In genomic region chr17:4720787-4721186, GRCh38 we compare ENCODE assay signal across 16 cellular contexts. TPM values are rescaled to one million over a fixed set of nuclear protein-coding genes. Genes with fewer than 3 reads are reported as not detected.
A peak's percentile ranks its signal among the peaks of the same experiment; 100 is the strongest.
DNase-seq lines count a peak whose midpoint lies in the region; ATAC-seq, FAIRE-seq and TF ChIP-seq lines count a peak whose summit lies in the region.
"Had no signal": no experiment of that assay in that cellular context is flagged by ENCODE, and none has a peak within 500 bp of the region (broad histone marks: within the 10 kb centered on the region; RNA-seq: fewer than 3 reads in every experiment).

No MANE protein-coding gene starts in this region.

- H3F3A ChIP-seq in MM.1S (ENCODE audit: insufficient read depth, low read length), result peaks cover 8% of the 10 kb centered on the region; the same call in 1 of the 2 replicates

- H3K79me2 ChIP-seq in MM.1S (ENCODE audit: low read length) (no peaks in the 10 kb centered on the region), K562 (ENCODE audit: control insufficient read depth, insufficient read depth, low read length) (no peaks in the 10 kb centered on the region)

- TF ChIP-seq CTCF in MM.1S (IDR thresholded peaks at IDR 0.05; ENCODE audit: low read length), result no peak
- no peak for TF ChIP-seq CTCF in K562 (IDR thresholded peaks at IDR 0.05 in 2 of 3, conservative IDR thresholded peaks at IDR 0.05 in 1 of 3; ENCODE audit: insufficient read depth in 2 of 3, low read depth in 1 of 3, low read length in 3 of 3)
- TF ChIP-seq CTCF in neutrophil (IDR thresholded peaks at IDR 0.05), result no peak
- no peak for TF ChIP-seq CTCF in GM10248 (IDR thresholded peaks at IDR 0.05; ENCODE audit: control extremely low read depth, extremely low read depth, low read depth, missing control alignments)

- H2AFZ ChIP-seq in MM.1S (ENCODE audit: low read length), result no peak overlapping the region
- H2AFZ ChIP-seq in K562 (ENCODE audit: low read depth, low read length), result no peak overlapping the region

- H3K9me3 Mint-ChIP-seq in CD8-positive, alpha-beta memory T cell, result no peaks in the 10 kb centered on the region

- H3K4me3 ChIP-seq in CD8-positive, alpha-beta memory T cell (ENCODE audit: low read length), result no peak overlapping the region
- H3K4me3 ChIP-seq in MM.1S (ENCODE audit: low read length) (no peak overlapping the region), K562 (no peak overlapping the region), neutrophil (ENCODE audit: low read depth in 1 of 2, low read length in 1 of 2) (no peak overlapping the region)
- H3K4me3 ChIP-seq: BLaER1 treated with 17β-estradiol and CSF1 and Interleukin-3, amounts not matched to agents 10 nM and 100 nM; esophagus muscularis mucosa; suprapubic skin had no signal

- peaks cover 0 to 2% of the 10 kb centered on the region in 2 donors for H3K27me3 Mint-ChIP-seq in CD8-positive, alpha-beta memory T cell

- TF ChIP-seq POLR2A in K562 (conservative IDR thresholded peaks at IDR 0.05), result no peak

- peaks cover 40% of the 10 kb centered on the region for H3K36me3 ChIP-seq in CD8-positive, alpha-beta memory T cell (ENCODE audit: insufficient read depth, low read length)
- H3K36me3 ChIP-seq in MM.1S (replicated peaks; ENCODE audit: insufficient read depth, low read length) (no peaks in the 10 kb centered on the region), K562 (ENCODE audit: control insufficient read depth, insufficient read depth, low read length) (no peaks in the 10 kb centered on the region), neutrophil (peaks cover 63% of the 10 kb centered on the region)

- WGBS in K562 (ENCODE audit: insufficient coverage, low coverage, missing lambda C conversion rate), result 80% methylated on average over 6 of the region's 7 CpGs

- intact Hi-C loops in K562 (cut with micrococcal nuclease), result no loop called here

- BruUV-seq in K562 (replicated peaks; lab: Mats Ljungman, UMichigan), result no TSS peak

- in situ Hi-C loops in K562 (cut with MboI), result no loop called here

- H3K9me3 ChIP-seq in CD8-positive, alpha-beta memory T cell (ENCODE audit: low read length), result no peaks in the 10 kb centered on the region
- H3K9me3 ChIP-seq in MM.1S (replicated peaks; ENCODE audit: insufficient read depth, low read length) (no peaks in the 10 kb centered on the region), K562 (replicated peaks; ENCODE audit: control insufficient read depth, insufficient read depth, low read depth, low read length) (no peaks in the 10 kb centered on the region), neutrophil (no peaks in the 10 kb centered on the region)
- H3K9me3 ChIP-seq: esophagus muscularis mucosa, suprapubic skin had no signal

- H4K20me1 ChIP-seq in MM.1S (ENCODE audit: insufficient read depth, low read length), result no peaks in the 10 kb centered on the region
- H4K20me1 ChIP-seq in K562 (replicated peaks; ENCODE audit: control insufficient read depth, insufficient read depth, low read length), result 0 out of 2 replicates have a peak, but pooled peaks cover 3% of the 10 kb centered on the region

- FAIRE-seq in K562 (lab: Jason Lieb, UNC), result no peak
- FAIRE-seq: keratinocyte had no signal

- no peak for TF ChIP-seq EP300 in K562 (IDR thresholded peaks at IDR 0.05; ENCODE audit: low read length)

- no peak overlapping the region for H3K27ac ChIP-seq in CD8-positive, alpha-beta memory T cell (ENCODE audit: low read depth, low read length)
- H3K27ac ChIP-seq in MM.1S (ENCODE audit: low read length) (peak overlapping the region; percentile 75; the same call in 1 of the 2 replicates), K562 (ENCODE audit: extremely low read depth, low read depth, low read length) (no peak overlapping the region), neutrophil (peak overlapping the region; percentile 100)
- H3K27ac ChIP-seq: esophagus muscularis mucosa, KMS-11, suprapubic skin had no signal

- CTCF ChIA-PET in CD8-positive, alpha-beta memory T cell (lab: Charles Lee), result no interaction called here
- CTCF ChIA-PET in K562 (lab: Yijun Ruan, JAX; ENCODE audit: low intra/inter-chr PET ratio) (no interaction called here), GM10248 (lab: Yijun Ruan, JAX) (interaction anchor here (0.8 to 1.1 kb wide), 2 partner anchors 8 to 154 kb away, joined by 3 read pairs; no protein-coding TSS in a partner anchor)

- H3K9me1 ChIP-seq in K562 (ENCODE audit: control insufficient read depth, insufficient read depth, low read length), result no peaks in the 10 kb centered on the region

- H3K4me2 ChIP-seq in MM.1S (ENCODE audit: low read depth, low read length), result no peak overlapping the region
- 0 out of 2 replicates have a peak overlapping the region, but pooled peaks have one; percentile 37 for H3K4me2 ChIP-seq in K562 (ENCODE audit: insufficient read depth, low read length)
- H3K4me2 ChIP-seq: KMS-11 had no signal

- peaks cover 5% of the 10 kb centered on the region for H3K4me1 ChIP-seq in CD8-positive, alpha-beta memory T cell (ENCODE audit: insufficient read depth, low read length)
- H3K4me1 ChIP-seq in MM.1S (ENCODE audit: low read length) (peaks cover 13% of the 10 kb centered on the region), K562 (replicated peaks in 1 of 2; ENCODE audit: control insufficient read depth in 2 of 2, insufficient read depth in 2 of 2, low read length in 2 of 2) (peaks cover 11 to 13% of the 10 kb centered on the region in 2 experiments), neutrophil (ENCODE audit: control insufficient read depth in 1 of 2, insufficient read depth in 1 of 2, low read depth in 1 of 2, low read length in 1 of 2) (peaks cover 62 to 72% of the 10 kb centered on the region in 2 experiments)
- H3K4me1 ChIP-seq: suprapubic skin had no signal

- TF ChIP-seq RAD21 in K562 (CRISPR knock-in tag; conservative IDR thresholded peaks at IDR 0.05 in 1 of 2, IDR thresholded peaks at IDR 0.05 in 1 of 2), result no peak

- H3K4me3 Mint-ChIP-seq in CD8-positive, alpha-beta memory T cell, result no peak overlapping the region

- no peak for ATAC-seq in K562

- H3K27me3 ChIP-seq in CD8-positive, alpha-beta memory T cell (ENCODE audit: insufficient read depth, low read length, poor library complexity, severe bottlenecking), result no peaks in the 10 kb centered on the region
- H3K27me3 ChIP-seq in MM.1S (replicated peaks; ENCODE audit: insufficient read depth, low read length), result no peaks in the 10 kb centered on the region
- no peaks in the 10 kb centered on the region for H3K27me3 ChIP-seq in K562 (ENCODE audit: control insufficient read depth in 2 of 2, insufficient read depth in 2 of 2, low read length in 2 of 2)
- H3K27me3 ChIP-seq in neutrophil, result no peaks in the 10 kb centered on the region
- H3K27me3 ChIP-seq: BLaER1 treated with 17β-estradiol and CSF1 and Interleukin-3, amounts not matched to agents 10 nM and 100 nM; esophagus muscularis mucosa; suprapubic skin had no signal

- H3K9me2 ChIP-seq in MM.1S (replicated peaks; ENCODE audit: insufficient read depth, low read length), result no peaks in the 10 kb centered on the region

- H3K4me1 Mint-ChIP-seq in CD8-positive, alpha-beta memory T cell, result peaks cover 15 to 55% (median 19%) of the 10 kb centered on the region in 3 donors

- POLR2A ChIA-PET in CD8-positive, alpha-beta memory T cell (lab: Charles Lee), result no interaction called here
- POLR2A ChIA-PET in K562 (lab: Yijun Ruan, JAX), result interaction anchor here (0.6 kb wide), 1 partner anchor 16 kb away, joined by 3 read pairs; no protein-coding TSS in a partner anchor
- POLR2A ChIA-PET in GM10248 (lab: Yijun Ruan, JAX), result no interaction called here

- H3K36me3 Mint-ChIP-seq in CD8-positive, alpha-beta memory T cell, result peaks cover 4 to 60% (median 8%) of the 10 kb centered on the region in 3 donors

- DNase-seq in CD8-positive, alpha-beta memory T cell, result no peak
- no peak for DNase-seq in MM.1S
- no peak for DNase-seq in K562 (ENCODE audit: extremely low read depth in 1 of 4, low spot score in 3 of 4)
- DNase-seq in GM10248 (ENCODE audit: extremely low spot score), result no peak
- DNase-seq in NCI-H748 treated with DMSO at 0.1 percent for 48 hours (lab: John Stamatoyannopoulos, UW), result no peak
- DNase-seq in amniotic stem cell (lab: John Stamatoyannopoulos, UW), result no peak
- DNase-seq: activated CD4-positive, alpha-beta T cell treated with anti-CD3 and anti-CD28 coated beads, Interleukin-2, amount 50 U/mL, for 1 hour; dermis blood vessel endothelial cell; glutamatergic neuron; NCI-H1105 had no signal

- H3K9ac ChIP-seq in MM.1S (ENCODE audit: low read length) (no peak overlapping the region), K562 (ENCODE audit: insufficient read depth in 1 of 2, low read depth in 2 of 2, low read length in 2 of 2) (no peak overlapping the region)
- H3K9ac ChIP-seq: KMS-11 had no signal

- H3K27ac Mint-ChIP-seq in CD8-positive, alpha-beta memory T cell, result peak overlapping the region in 7 of 8 donors; percentile 13 to 88 (median 78)

RNA-seq across cellular contexts. Expression of gene ARRB2, which starts 10.4 kb away (rescaled TPM):
- 100 to 1,000 TPM; 170 to 172 TPM for total RNA-seq in CD8-positive, alpha-beta memory T cell
- 69.4 TPM for polyA plus RNA-seq in CD8-positive, alpha-beta memory T cell
- 15.3 and 26.8 TPM in 2 replicates for total RNA-seq in K562 (2011; cell fraction: chromatin; rRNA removed; ENCODE audit: low replicate concordance)
- 10.2 and 13.6 TPM in 2 replicates for total RNA-seq in K562 (2011; cell fraction: nucleolus; rRNA removed)
- 14.5 and 18.3 TPM in 2 replicates for total RNA-seq in K562 (2011; cell fraction: nucleoplasm; rRNA removed)
- total RNA-seq in K562 (2014; rRNA removed) (7.2 and 12.2 TPM in 2 replicates), K562 (2014; rRNA removed; fragmentation: Illumina TruSeq; extraction: Trizol) (7.3 and 8.2 TPM in 2 replicates), K562 (2015; rRNA removed; fragmentation: Illumina TruSeq; extraction: Trizol) (7.9 and 9.8 TPM in 2 replicates), K562 (2021) (14.7 and 15.2 TPM in 2 replicates)
- polyA plus RNA-seq in K562 (2011; rRNA removed) (7.0 and 8.8 TPM in 2 replicates), K562 (2014; fragmentation: Illumina TruSeq; extraction: Trizol) (14.3 and 15.3 TPM in 2 replicates), K562 (2014; fragmentation: Nextera tagmentation; extraction: Ambion mirVana) (under 1 TPM; 0.79 to 0.80 TPM), K562 (2014; rRNA removed) (7.5 and 9.4 TPM in 2 replicates)
- polyA plus RNA-seq in K562 (2011; cell fraction: cytosol; rRNA removed), result 6.3 and 14.0 TPM in 2 replicates
- 13.2 and 20.5 TPM in 2 replicates for polyA plus RNA-seq in K562 (2011; cell fraction: nucleus; rRNA removed)
- 13.5 and 18.0 TPM in 2 replicates for polyA plus RNA-seq in K562 (2012)
- 3.6 and 5.0 TPM in 2 replicates for polyA minus RNA-seq in K562 (2011; rRNA and poly(A)+ RNA removed)
- 4.1 and 5.1 TPM in 2 replicates for polyA minus RNA-seq in K562 (2011; cell fraction: cytosol; rRNA and poly(A)+ RNA removed)
- polyA minus RNA-seq in K562 (2011; cell fraction: nucleus; rRNA and poly(A)+ RNA removed), result 3.0 and 3.6 TPM in 2 replicates

RNA-seq across cellular contexts. Expression of gene MED11, which starts 10.4 kb away (rescaled TPM):
- 10 to 100 TPM; 23.4 to 26.7 TPM for total RNA-seq in CD8-positive, alpha-beta memory T cell
- polyA plus RNA-seq in CD8-positive, alpha-beta memory T cell, result 58.9 TPM
- total RNA-seq in K562 (2011; cell fraction: chromatin; rRNA removed; ENCODE audit: low replicate concordance), result 6.3 and 9.7 TPM in 2 replicates
- total RNA-seq in K562 (2011; cell fraction: nucleolus; rRNA removed), result 9.7 and 10.4 TPM in 2 replicates
- total RNA-seq in K562 (2011; cell fraction: nucleoplasm; rRNA removed), result 7.3 and 11.4 TPM in 2 replicates
- total RNA-seq in K562 (2014; rRNA removed), result 13.0 and 18.8 TPM in 2 replicates
- total RNA-seq in K562 (2014; rRNA removed; fragmentation: Illumina TruSeq; extraction: Trizol), result 12.6 and 16.1 TPM in 2 replicates
- 15.2 and 19.4 TPM in 2 replicates for total RNA-seq in K562 (2015; rRNA removed; fragmentation: Illumina TruSeq; extraction: Trizol)
- total RNA-seq in K562 (2021), result 10.4 and 11.4 TPM in 2 replicates
- polyA plus RNA-seq in K562 (2011; rRNA removed), result 15.6 and 19.2 TPM in 2 replicates
- 17.7 and 18.3 TPM in 2 replicates for polyA plus RNA-seq in K562 (2011; cell fraction: cytosol; rRNA removed)
- 8.5 and 11.9 TPM in 2 replicates for polyA plus RNA-seq in K562 (2011; cell fraction: nucleus; rRNA removed)
- polyA plus RNA-seq in K562 (2012), result 10.1 and 13.7 TPM in 2 replicates
- polyA plus RNA-seq in K562 (2014; fragmentation: Illumina TruSeq; extraction: Trizol), result 19.0 and 19.1 TPM in 2 replicates
- polyA plus RNA-seq in K562 (2014; fragmentation: Nextera tagmentation; extraction: Ambion mirVana), result 10 to 100 TPM; 17.8 to 30.6 TPM
- 21.1 and 22.5 TPM in 2 replicates for polyA plus RNA-seq in K562 (2014; rRNA removed)
- 11.8 and 11.9 TPM in 2 replicates for polyA minus RNA-seq in K562 (2011; rRNA and poly(A)+ RNA removed)
- polyA minus RNA-seq in K562 (2011; cell fraction: cytosol; rRNA and poly(A)+ RNA removed), result 5.7 and 9.1 TPM in 2 replicates
- polyA minus RNA-seq in K562 (2011; cell fraction: nucleus; rRNA and poly(A)+ RNA removed), result 2.1 and 2.4 TPM in 2 replicates

RNA-seq across cellular contexts. Expression of gene PELP1, which starts 16.9 kb away (rescaled TPM):
- 10 to 100 TPM; 95.6 to 99.2 TPM for total RNA-seq in CD8-positive, alpha-beta memory T cell
- polyA plus RNA-seq in CD8-positive, alpha-beta memory T cell, result 12.6 TPM
- total RNA-seq in K562 (2011; cell fraction: chromatin; rRNA removed; ENCODE audit: low replicate concordance), result 101 and 191 TPM in 2 replicates
- total RNA-seq in K562 (2011; cell fraction: nucleolus; rRNA removed), result 108 and 112 TPM in 2 replicates
- 98.5 and 106 TPM in 2 replicates for total RNA-seq in K562 (2011; cell fraction: nucleoplasm; rRNA removed)
- total RNA-seq in K562 (2014; rRNA removed), result 17.4 and 23.9 TPM in 2 replicates
- 6.8 and 8.2 TPM in 2 replicates for total RNA-seq in K562 (2014; rRNA removed; fragmentation: Illumina TruSeq; extraction: Trizol)
- 8.3 and 10.3 TPM in 2 replicates for total RNA-seq in K562 (2015; rRNA removed; fragmentation: Illumina TruSeq; extraction: Trizol)
- total RNA-seq in K562 (2021), result 80.3 and 96.4 TPM in 2 replicates
- 7.9 and 34.2 TPM in 2 replicates for polyA plus RNA-seq in K562 (2011; rRNA removed)
- polyA plus RNA-seq in K562 (2011; cell fraction: cytosol; rRNA removed), result 8.8 and 12.9 TPM in 2 replicates
- polyA plus RNA-seq in K562 (2011; cell fraction: nucleus; rRNA removed), result 89.1 and 93.1 TPM in 2 replicates
- polyA plus RNA-seq in K562 (2012), result 36.7 and 40.6 TPM in 2 replicates
- 24.0 and 35.1 TPM in 2 replicates for polyA plus RNA-seq in K562 (2014; fragmentation: Illumina TruSeq; extraction: Trizol)
- polyA plus RNA-seq in K562 (2014; fragmentation: Nextera tagmentation; extraction: Ambion mirVana), result under 1 TPM; 0.29 to 0.53 TPM
- 17.3 and 20.3 TPM in 2 replicates for polyA plus RNA-seq in K562 (2014; rRNA removed)
- 14.8 and 20.7 TPM in 2 replicates for polyA minus RNA-seq in K562 (2011; rRNA and poly(A)+ RNA removed)
- polyA minus RNA-seq in K562 (2011; cell fraction: cytosol; rRNA and poly(A)+ RNA removed), result 29.0 and 30.2 TPM in 2 replicates
- 47.8 and 62.3 TPM in 2 replicates for polyA minus RNA-seq in K562 (2011; cell fraction: nucleus; rRNA and poly(A)+ RNA removed)

RNA-seq across cellular contexts. Expression of gene ZMYND15, which starts 18.8 kb away (rescaled TPM):
- total RNA-seq in CD8-positive, alpha-beta memory T cell, result under 1 TPM in 1 of 2 experiments, not detected in 1; 0.09 TPM
- polyA plus RNA-seq in CD8-positive, alpha-beta memory T cell, result not detected
- not detected in 2 replicates for total RNA-seq in K562 (2011; cell fraction: chromatin; rRNA removed; ENCODE audit: low replicate concordance)
- total RNA-seq in K562 (2011; cell fraction: nucleolus; rRNA removed), result not detected in 2 replicates
- total RNA-seq in K562 (2011; cell fraction: nucleoplasm; rRNA removed), result not detected in 2 replicates
- not detected in 2 replicates for total RNA-seq in K562 (2014; rRNA removed)
- not detected in 2 replicates for total RNA-seq in K562 (2014; rRNA removed; fragmentation: Illumina TruSeq; extraction: Trizol)
- total RNA-seq in K562 (2015; rRNA removed; fragmentation: Illumina TruSeq; extraction: Trizol), result not detected in 2 replicates
- total RNA-seq in K562 (2021), result 0.09 TPM in 1 of 2 replicates, not detected in the other
- polyA plus RNA-seq in K562 (2011; rRNA removed), result not detected in 2 replicates
- polyA plus RNA-seq in K562 (2011; cell fraction: cytosol; rRNA removed), result not detected in 2 replicates
- 0.04 TPM in 1 of 2 replicates, not detected in the other for polyA plus RNA-seq in K562 (2011; cell fraction: nucleus; rRNA removed)
- not detected in 2 replicates for polyA plus RNA-seq in K562 (2012)
- not detected in 2 replicates for polyA plus RNA-seq in K562 (2014; fragmentation: Illumina TruSeq; extraction: Trizol)
- not detected for polyA plus RNA-seq in K562 (2014; fragmentation: Nextera tagmentation; extraction: Ambion mirVana)
- not detected in 2 replicates for polyA plus RNA-seq in K562 (2014; rRNA removed)
- not detected in 2 replicates for polyA minus RNA-seq in K562 (2011; rRNA and poly(A)+ RNA removed)
- not detected in 2 replicates for polyA minus RNA-seq in K562 (2011; cell fraction: cytosol; rRNA and poly(A)+ RNA removed)
- not detected in 2 replicates for polyA minus RNA-seq in K562 (2011; cell fraction: nucleus; rRNA and poly(A)+ RNA removed)
- total RNA-seq: dermis blood vessel endothelial cell had no signal

RNA-seq across cellular contexts. Expression of gene CXCL16, which starts 18.9 kb away (rescaled TPM):
- total RNA-seq in CD8-positive, alpha-beta memory T cell, result 1 to 10 TPM; 2.4 to 2.8 TPM
- polyA plus RNA-seq in CD8-positive, alpha-beta memory T cell, result 3.0 TPM
- 0.28 TPM in 1 of 2 replicates, not detected in the other for total RNA-seq in K562 (2011; cell fraction: chromatin; rRNA removed; ENCODE audit: low replicate concordance)
- 1.5 TPM in 1 of 2 replicates, not detected in the other for total RNA-seq in K562 (2011; cell fraction: nucleolus; rRNA removed)
- 0.31 and 0.51 TPM in 2 replicates for total RNA-seq in K562 (2011; cell fraction: nucleoplasm; rRNA removed)
- total RNA-seq in K562 (2014; rRNA removed) (0.05 TPM in 1 of 2 replicates, not detected in the other), K562 (2014; rRNA removed; fragmentation: Illumina TruSeq; extraction: Trizol) (not detected in 2 replicates), K562 (2015; rRNA removed; fragmentation: Illumina TruSeq; extraction: Trizol) (0.22 TPM in 1 of 2 replicates, not detected in the other), K562 (2021) (0.25 and 0.55 TPM in 2 replicates)
- polyA plus RNA-seq in K562 (2011; rRNA removed) (0.24 and 0.30 TPM in 2 replicates), K562 (2014; fragmentation: Illumina TruSeq; extraction: Trizol) (0.10 and 0.26 TPM in 2 replicates), K562 (2014; fragmentation: Nextera tagmentation; extraction: Ambion mirVana) (under 1 TPM in 1 of 2 experiments, not detected in 1; 0.07 TPM), K562 (2014; rRNA removed) (0.68 TPM in 1 of 2 replicates, not detected in the other)
- 0.31 and 0.36 TPM in 2 replicates for polyA plus RNA-seq in K562 (2011; cell fraction: cytosol; rRNA removed)
- 0.14 and 0.18 TPM in 2 replicates for polyA plus RNA-seq in K562 (2011; cell fraction: nucleus; rRNA removed)
- 0.26 and 0.48 TPM in 2 replicates for polyA plus RNA-seq in K562 (2012)
- 0.28 TPM in 1 of 2 replicates, not detected in the other for polyA minus RNA-seq in K562 (2011; rRNA and poly(A)+ RNA removed)
- not detected in 2 replicates for polyA minus RNA-seq in K562 (2011; cell fraction: cytosol; rRNA and poly(A)+ RNA removed)
- not detected in 2 replicates for polyA minus RNA-seq in K562 (2011; cell fraction: nucleus; rRNA and poly(A)+ RNA removed)

Comparison
In these comparisons a context has a peak if more than half of its experiments do, and no peak if none do; other contexts are left out.
1. H3K27ac ChIP-seq: peak in MM.1S (single experiment) and neutrophil (single experiment); none in CD8-positive, alpha-beta memory T cell (single experiment) and K562 (single experiment).
2. RNA of gene ARRB2, which starts 10.4 kb away (total RNA-seq): 170 to 172 TPM in CD8-positive, alpha-beta memory T cell; 7.2 to 26.8 TPM in K562; every median in the first group is over 4 times any median in the second.